In genomic region chr13:113554333-113554700, GRCh38 we compare ENCODE assay signal across 23 cellular contexts.
"Had no signal": no experiment of that assay in that cellular context is flagged by ENCODE, and none has a peak within 500 bp of the region (broad histone marks: within the 10 kb centered on the region; RNA-seq: fewer than 3 reads in every experiment).

No MANE protein-coding gene starts in this region.

- H3K27ac Mint-ChIP-seq: activated CD4-positive, alpha-beta memory T cell treated with anti-CD3 and anti-CD28 coated beads for 36 hours; activated naive CD4-positive, alpha-beta T cell treated with anti-CD3 and anti-CD28 coated beads, Interleukin-2, amount 10 ng/mL, durations not matched to agents 7 days and 5 days; activated T-cell treated with anti-CD3 and anti-CD28 coated beads, Interleukin-2, amount 50 U/mL, for 72 hours; naive thymus-derived CD8-positive, alpha-beta T cell; stimulated activated naive B cell treated with anti-CD40 and anti-IgM and Interleukin-4, amounts not matched to agents 10 μg/mL and 1 μg/mL and 100 μg/mL, for 72 hours had no signal

- H3K4me3 Mint-ChIP-seq: activated CD4-positive, alpha-beta memory T cell treated with anti-CD3 and anti-CD28 coated beads for 36 hours; activated naive CD4-positive, alpha-beta T cell treated with anti-CD3 and anti-CD28 coated beads, Interleukin-2, amount 10 ng/mL, durations not matched to agents 7 days and 5 days; activated T-cell treated with anti-CD3 and anti-CD28 coated beads, Interleukin-2, amount 50 U/mL, for 72 hours; immature natural killer cell; naive thymus-derived CD8-positive, alpha-beta T cell; neural crest cell; stimulated activated naive B cell treated with anti-CD40 and anti-IgM and Interleukin-4, amounts not matched to agents 10 μg/mL and 1 μg/mL and 100 μg/mL, for 72 hours had no signal

- ATAC-seq: activated T-cell treated with anti-CD3 and anti-CD28 coated beads, Interleukin-2, amount 50 U/mL, for 72 hours; left colon; naive thymus-derived CD8-positive, alpha-beta T cell; psoas muscle had no signal

- H3K9ac ChIP-seq: parathyroid adenoma had no signal

- H3K27ac ChIP-seq: brain microvascular endothelial cell, parathyroid adenoma, psoas muscle, tibial nerve, VCaP had no signal

- H3K4me1 ChIP-seq: parathyroid adenoma, psoas muscle, tibial nerve had no signal

- H3K9me3 ChIP-seq: psoas muscle, tibial nerve had no signal

- H3K27me3 Mint-ChIP-seq: activated CD4-positive, alpha-beta memory T cell treated with anti-CD3 and anti-CD28 coated beads for 36 hours; activated naive CD4-positive, alpha-beta T cell treated with anti-CD3 and anti-CD28 coated beads, Interleukin-2, amount 10 ng/mL, durations not matched to agents 7 days and 5 days; stimulated activated naive B cell treated with anti-CD40 and anti-IgM and Interleukin-4, amounts not matched to agents 10 μg/mL and 1 μg/mL and 100 μg/mL, for 72 hours had no signal

- H3K4me3 ChIP-seq: psoas muscle, tibial nerve had no signal

- H3K36me3 Mint-ChIP-seq: activated naive CD4-positive, alpha-beta T cell treated with anti-CD3 and anti-CD28 coated beads, Interleukin-2, amount 10 ng/mL, durations not matched to agents 7 days and 5 days had no signal

- H3K4me1 Mint-ChIP-seq: activated naive CD4-positive, alpha-beta T cell treated with anti-CD3 and anti-CD28 coated beads, Interleukin-2, amount 10 ng/mL, durations not matched to agents 7 days and 5 days; immature natural killer cell had no signal

- H3K27me3 ChIP-seq: brain microvascular endothelial cell, tibial nerve had no signal

- H3K9me3 Mint-ChIP-seq: activated CD4-positive, alpha-beta memory T cell treated with anti-CD3 and anti-CD28 coated beads for 36 hours; activated naive CD4-positive, alpha-beta T cell treated with anti-CD3 and anti-CD28 coated beads, Interleukin-2, amount 10 ng/mL, durations not matched to agents 7 days and 5 days; activated T-cell treated with anti-CD3 and anti-CD28 coated beads, Interleukin-2, amount 50 U/mL, for 72 hours; immature natural killer cell; neural crest cell; stimulated activated naive B cell treated with anti-CD40 and anti-IgM and Interleukin-4, amounts not matched to agents 10 μg/mL and 1 μg/mL and 100 μg/mL, for 72 hours had no signal

- DNase-seq: activated CD4-positive, alpha-beta memory T cell treated with anti-CD3 and anti-CD28 coated beads for 36 hours; activated CD4-positive, alpha-beta T cell treated with anti-CD3 and anti-CD28 coated beads for 48 hours; activated naive CD4-positive, alpha-beta T cell treated with anti-CD3 and anti-CD28 coated beads, Interleukin-2, amount 10 ng/mL, durations not matched to agents 7 days and 5 days; activated T-cell treated with anti-CD3 and anti-CD28 coated beads for 4 hours; activated T-cell treated with anti-CD3 and anti-CD28 coated beads, Interleukin-2, amount 50 U/mL, for 72 hours; amniotic stem cell; brain microvascular endothelial cell; central memory CD4-positive, alpha-beta T cell; effector CD8-positive, alpha-beta T cell; foreskin fibroblast; hippocampal formation; immature natural killer cell; midbrain; naive thymus-derived CD8-positive, alpha-beta T cell; nucleus accumbens; psoas muscle; stimulated activated CD4-positive, alpha-beta T cell treated with anti-CD3 and anti-CD28 coated beads, Interleukin-15, amount 100 ng/mL, for 24 hours; stimulated activated naive B cell treated with anti-CD40 and anti-IgM and Interleukin-4, amounts not matched to agents 10 μg/mL and 1 μg/mL and 100 μg/mL, for 72 hours had no signal
